ENCODE assay signal across 1 cellular context in the genomic region with DNA sequence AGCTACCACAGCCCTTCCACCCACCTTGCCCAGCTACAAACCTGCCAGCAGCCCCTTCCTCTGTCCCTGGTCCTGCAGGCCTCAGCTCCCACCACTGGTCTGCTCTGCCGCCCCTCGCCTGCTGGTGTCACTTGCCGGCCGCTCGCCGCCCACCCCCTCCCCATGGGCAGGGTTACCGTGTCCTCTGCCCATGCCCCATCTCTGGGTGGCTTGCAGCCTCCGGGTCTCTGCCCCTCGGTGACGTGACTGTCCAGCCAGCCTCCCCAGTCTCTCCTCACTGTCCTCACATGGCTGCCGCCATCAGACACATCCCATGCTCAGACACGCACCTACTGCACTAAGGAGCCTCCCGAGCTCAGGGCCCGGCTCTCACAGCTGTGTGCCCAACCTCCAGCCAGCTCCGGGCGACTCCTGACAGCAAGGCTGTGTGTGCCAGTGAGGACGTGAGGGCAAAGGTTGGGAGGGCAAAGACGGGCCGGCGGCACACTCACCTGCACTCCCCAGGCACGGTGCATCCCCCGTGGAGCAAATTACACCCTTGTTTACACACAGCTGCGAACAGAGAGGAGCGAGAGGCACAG.
TF ChIP-seq lines count a peak whose summit lies in the region.

No MANE protein-coding gene starts in this region.

TF ChIP-seq in GM23338, 12 proteins besides CTCF, POLR2A, EP300 and RAD21 (continued from another document):
- peak; percentile 38 for TF ChIP-seq REST (IDR thresholded peaks at IDR 0.05; ENCODE audit: unreplicated experiment)
